Comparison of ENCODE assay signal across 2 cellular contexts in genomic region chr9:114096866-114097612, GRCh38.
TF ChIP-seq lines count a peak whose summit lies in the region.

No MANE protein-coding gene starts in this region.

TF ChIP-seq in A549, 52 proteins besides CTCF, POLR2A, EP300 and RAD21:
- no peak for TF ChIP-seq CEBPB (IDR thresholded peaks at IDR 0.05)
- TF ChIP-seq, protein P1, sequence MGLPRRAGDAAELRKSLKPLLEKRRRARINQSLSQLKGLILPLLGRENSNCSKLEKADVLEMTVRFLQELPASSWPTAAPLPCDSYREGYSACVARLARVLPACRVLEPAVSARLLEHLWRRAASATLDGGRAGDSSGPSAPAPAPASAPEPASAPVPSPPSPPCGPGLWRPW (IDR thresholded peaks at IDR 0.05), result no peak

TF ChIP-seq in GM23338, 12 proteins besides CTCF, POLR2A, EP300 and RAD21:
- TF ChIP-seq EZH2 (IDR thresholded peaks at IDR 0.05; ENCODE audit: low read depth, unreplicated experiment) (no peak), NANOG (IDR thresholded peaks at IDR 0.05; ENCODE audit: borderline replicate concordance) (no peak), POLR2AphosphoS5 (IDR thresholded peaks at IDR 0.05; ENCODE audit: low read depth) (no peak), JUNB (IDR thresholded peaks at IDR 0.05; ENCODE audit: unreplicated experiment) (no peak), ZNF462 (CRISPR knock-in tag; IDR thresholded peaks at IDR 0.05) (no peak), CREB1 (CRISPR knock-in tag; IDR thresholded peaks at IDR 0.05; ENCODE audit: low read depth) (no peak)
- TF ChIP-seq, protein P2, sequence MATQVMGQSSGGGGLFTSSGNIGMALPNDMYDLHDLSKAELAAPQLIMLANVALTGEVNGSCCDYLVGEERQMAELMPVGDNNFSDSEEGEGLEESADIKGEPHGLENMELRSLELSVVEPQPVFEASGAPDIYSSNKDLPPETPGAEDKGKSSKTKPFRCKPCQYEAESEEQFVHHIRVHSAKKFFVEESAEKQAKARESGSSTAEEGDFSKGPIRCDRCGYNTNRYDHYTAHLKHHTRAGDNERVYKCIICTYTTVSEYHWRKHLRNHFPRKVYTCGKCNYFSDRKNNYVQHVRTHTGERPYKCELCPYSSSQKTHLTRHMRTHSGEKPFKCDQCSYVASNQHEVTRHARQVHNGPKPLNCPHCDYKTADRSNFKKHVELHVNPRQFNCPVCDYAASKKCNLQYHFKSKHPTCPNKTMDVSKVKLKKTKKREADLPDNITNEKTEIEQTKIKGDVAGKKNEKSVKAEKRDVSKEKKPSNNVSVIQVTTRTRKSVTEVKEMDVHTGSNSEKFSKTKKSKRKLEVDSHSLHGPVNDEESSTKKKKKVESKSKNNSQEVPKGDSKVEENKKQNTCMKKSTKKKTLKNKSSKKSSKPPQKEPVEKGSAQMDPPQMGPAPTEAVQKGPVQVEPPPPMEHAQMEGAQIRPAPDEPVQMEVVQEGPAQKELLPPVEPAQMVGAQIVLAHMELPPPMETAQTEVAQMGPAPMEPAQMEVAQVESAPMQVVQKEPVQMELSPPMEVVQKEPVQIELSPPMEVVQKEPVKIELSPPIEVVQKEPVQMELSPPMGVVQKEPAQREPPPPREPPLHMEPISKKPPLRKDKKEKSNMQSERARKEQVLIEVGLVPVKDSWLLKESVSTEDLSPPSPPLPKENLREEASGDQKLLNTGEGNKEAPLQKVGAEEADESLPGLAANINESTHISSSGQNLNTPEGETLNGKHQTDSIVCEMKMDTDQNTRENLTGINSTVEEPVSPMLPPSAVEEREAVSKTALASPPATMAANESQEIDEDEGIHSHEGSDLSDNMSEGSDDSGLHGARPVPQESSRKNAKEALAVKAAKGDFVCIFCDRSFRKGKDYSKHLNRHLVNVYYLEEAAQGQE (IDR thresholded peaks at IDR 0.05; ENCODE audit: unreplicated experiment), result no peak
TF ChIP-seq in GM23338: peak in this region for 0.
